In genomic region chr7:42611961-42612360, GRCh38 we compare ENCODE assay signal across 14 cellular contexts.
"Had no signal": no experiment of that assay in that cellular context is flagged by ENCODE, and none has a peak within 500 bp of the region (broad histone marks: within the 10 kb centered on the region; RNA-seq: fewer than 3 reads in every experiment).

No MANE protein-coding gene starts in this region.

- H3K27me3 ChIP-seq: body of pancreas, gastroesophageal sphincter, hepatocyte, right atrium auricular region, upper lobe of left lung had no signal

- H3K4me3 ChIP-seq: body of pancreas, gastroesophageal sphincter, hepatocyte, right atrium auricular region, upper lobe of left lung had no signal

- H3K27ac ChIP-seq: body of pancreas, gastroesophageal sphincter, hepatocyte, right atrium auricular region, upper lobe of left lung had no signal

- H3K9me3 ChIP-seq: body of pancreas, gastroesophageal sphincter, right atrium auricular region, upper lobe of left lung had no signal

- H3K4me1 ChIP-seq: body of pancreas, right atrium auricular region, upper lobe of left lung had no signal

- DNase-seq: activated CD4-positive, alpha-beta T cell treated with anti-CD3 and anti-CD28 coated beads, Interleukin-2, amount 10 ng/mL, durations not matched to agents 7 days and 5 days; activated CD8-positive, alpha-beta memory T cell treated with anti-CD3 and anti-CD28 coated beads for 24 hours; activated naive CD4-positive, alpha-beta T cell treated with Interleukin-2 at 50 U/mL for 16 hours; activated naive CD8-positive, alpha-beta T cell treated with anti-CD3 and anti-CD28 coated beads, Interleukin-2, amount 50 U/mL, for 24 hours; body of pancreas; cortex of kidney; effector memory CD4-positive, alpha-beta T cell; stimulated activated CD4-positive, alpha-beta T cell treated with anti-CD3 and anti-CD28 coated beads, Interleukin-1b, Interleukin-23, amount 100 ng/mL, for 48 hours; stimulated activated naive CD4-positive, alpha-beta T cell; substantia nigra; upper lobe of left lung had no signal

- H3K36me3 ChIP-seq: gastroesophageal sphincter, right atrium auricular region, upper lobe of left lung had no signal
